ENCODE assay signal across 8 cellular contexts in the genomic region with DNA sequence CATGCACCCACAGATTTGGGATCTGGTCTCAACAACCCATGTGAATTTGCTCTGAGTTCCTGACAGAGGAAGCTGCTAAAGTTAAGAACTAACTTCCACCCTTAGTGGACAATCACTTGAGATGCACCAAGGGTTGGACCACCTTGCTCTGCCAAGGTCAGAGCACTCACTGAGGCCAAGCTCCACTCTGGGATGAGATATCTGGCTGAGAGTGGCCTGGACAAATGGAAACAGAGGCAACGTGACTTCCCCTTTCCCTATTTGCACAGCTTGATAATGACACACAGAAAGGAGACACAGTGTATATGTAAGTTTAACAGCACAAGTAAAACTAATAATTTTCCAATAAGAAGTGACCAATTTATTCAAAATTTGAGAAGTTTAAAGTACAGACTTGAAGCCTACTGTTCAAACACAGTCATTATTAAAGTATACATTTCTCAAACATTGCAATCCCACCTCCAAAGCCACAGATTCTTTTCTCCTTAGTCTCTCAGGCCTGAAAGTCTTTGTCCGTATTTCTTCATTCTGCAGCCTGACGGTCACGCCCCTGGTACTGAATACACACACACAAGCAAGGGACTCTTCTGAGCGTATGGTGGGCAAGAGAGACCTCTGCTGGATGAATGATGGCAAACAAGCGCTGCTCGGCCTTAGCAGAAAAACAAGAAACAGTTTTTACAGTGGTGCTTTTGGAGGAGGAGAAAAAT. TPM values are rescaled to one million over a fixed set of nuclear protein-coding genes. Genes with fewer than 3 reads are reported as not detected.
A peak's percentile ranks its signal among the peaks of the same experiment; 100 is the strongest.
DNase-seq lines count a peak whose midpoint lies in the region; TF ChIP-seq lines count a peak whose summit lies in the region.

No MANE protein-coding gene starts in this region.

- no peak for TF ChIP-seq POLR2A in tibial nerve (IDR thresholded peaks at IDR 0.05)

- H3K9me3 ChIP-seq in tibial nerve: no peaks in the 10 kb centered on the region

- DNase-seq in EL: peak; percentile 95
- DNase-seq in H4 (ENCODE audit: low spot score): peak; percentile 91
- DNase-seq in LoVo (ENCODE audit: low spot score): peak; percentile 72
- DNase-seq in RKO (ENCODE audit: low spot score): peak; percentile 84
- DNase-seq in activated T-cell treated with anti-CD3 and anti-CD28 coated beads, Interleukin-2, amount 50 U/mL, for 48 hours: peak; percentile 71 to 72
- DNase-seq in fibroblast of pulmonary artery (ENCODE audit: low read depth): peak; percentile 95
- peak; percentile 97 for DNase-seq in non-pigmented ciliary epithelial cell (ENCODE audit: low read depth)
- DNase-seq in tibial nerve (ENCODE audit: low spot score in 2 of 2): peak; percentile 58 to 91

- H3K27me3 ChIP-seq in tibial nerve: no peaks in the 10 kb centered on the region

- peaks cover 0 to 18% (median 2%) of the 10 kb centered on the region in 4 donors for H3K4me1 ChIP-seq in tibial nerve

- WGBS in tibial nerve, 2 donors: 8 to 9% methylated on average over 7 of the region's 7 CpGs

- no peaks in the 10 kb centered on the region for H3K36me3 ChIP-seq in tibial nerve

- peak in 1 of 2 donors; percentile 67 for TF ChIP-seq EP300 in tibial nerve (IDR thresholded peaks at IDR 0.05)

- peak; percentile 97 for TF ChIP-seq CTCF in fibroblast of pulmonary artery (IDR thresholded peaks at IDR 0.05; ENCODE audit: low read length, missing control alignments)
- peak; percentile 65 to 85 (median 77) for TF ChIP-seq CTCF in tibial nerve (IDR thresholded peaks at IDR 0.05)

- no peak overlapping the region for H3K27ac ChIP-seq in tibial nerve

- H3K4me3 ChIP-seq in fibroblast of pulmonary artery (replicated peaks; ENCODE audit: low read depth, low read length): no peak overlapping the region
- no peak overlapping the region for H3K4me3 ChIP-seq in tibial nerve

RNA-seq across cellular contexts. Expression of a gene that starts 28.6 kb away (rescaled TPM):
- total RNA-seq in H4 (2014; rRNA removed; shearing (Covaris generic)): not detected in 2 replicates
- total RNA-seq in tibial nerve: 10 to 100 TPM; 15.6 to 47.6 (median 39.9) TPM

Comparison
In these comparisons a context has a peak if more than half of its experiments do, and no peak if none do; other contexts are left out.
1. RNA of a gene that starts 28.6 kb away (total RNA-seq): 15.6 to 47.6 TPM in tibial nerve; not detected in H4; every median in the first group is over 10 times any median in the second.
2. Peak in every context shown above with its lines, with median percentiles within 50 percentile points of each other: DNase-seq.